ENCODE assay signal across 8 cellular contexts in the genomic region with DNA sequence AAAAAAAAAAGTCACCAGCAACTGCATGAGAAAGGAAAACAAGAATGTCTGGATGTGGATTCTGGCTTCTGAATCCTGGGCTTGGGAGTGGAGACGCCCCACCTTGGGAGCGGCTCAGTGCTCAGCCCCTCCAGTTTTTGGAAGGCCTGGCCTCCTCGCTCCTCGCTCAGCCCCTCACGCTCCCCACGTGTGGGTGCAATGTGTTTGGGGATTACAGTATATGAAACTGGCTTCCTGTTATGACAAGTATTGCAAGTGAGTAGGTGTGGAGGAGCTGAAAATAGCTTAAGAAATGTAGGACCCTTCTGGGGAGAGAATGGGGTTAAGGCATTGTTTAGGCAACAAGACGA.
A peak's percentile ranks its signal among the peaks of the same experiment; 100 is the strongest.
DNase-seq lines count a peak whose midpoint lies in the region; ATAC-seq and TF ChIP-seq lines count a peak whose summit lies in the region.

No MANE protein-coding gene starts in this region.

- no peaks in the 10 kb centered on the region for H3K27me3 ChIP-seq in HL-60 (ENCODE audit: insufficient read depth, poor library complexity, severe bottlenecking)

- H3K27me3 Mint-ChIP-seq in activated naive CD8-positive, alpha-beta T cell treated with anti-CD3 and anti-CD28 coated beads for 36 hours, result no peaks in the 10 kb centered on the region

- peak; percentile 43 for ATAC-seq in GM18858 (IDR thresholded peaks at IDR 0.05; ENCODE audit: unreplicated experiment)
- no peak for ATAC-seq in HG02623 (IDR thresholded peaks at IDR 0.05; ENCODE audit: unreplicated experiment)

- H3K9me3 Mint-ChIP-seq in activated naive CD8-positive, alpha-beta T cell treated with anti-CD3 and anti-CD28 coated beads for 36 hours, result peaks cover 14% of the 10 kb centered on the region

- no peak for TF ChIP-seq CTCF in HL-60 (IDR thresholded peaks at IDR 0.05; ENCODE audit: insufficient read depth, low read length)

- H3K4me3 Mint-ChIP-seq in activated naive CD8-positive, alpha-beta T cell treated with anti-CD3 and anti-CD28 coated beads for 36 hours, result peak overlapping the region; percentile 61

- H3K27ac Mint-ChIP-seq in activated naive CD8-positive, alpha-beta T cell treated with anti-CD3 and anti-CD28 coated beads for 36 hours, result peak overlapping the region; percentile 98

- H3K27ac ChIP-seq in HL-60 (replicated peaks), result peak overlapping the region; percentile 34; the same call in 1 of the 2 replicates

- H3K4me1 Mint-ChIP-seq in activated naive CD8-positive, alpha-beta T cell treated with anti-CD3 and anti-CD28 coated beads for 36 hours, result peaks cover 69% of the 10 kb centered on the region

- H3K36me3 Mint-ChIP-seq in activated naive CD8-positive, alpha-beta T cell treated with anti-CD3 and anti-CD28 coated beads for 36 hours, result peaks cover 62% of the 10 kb centered on the region

- no peak overlapping the region for H3K4me3 ChIP-seq in HL-60 (replicated peaks; ENCODE audit: insufficient read depth, low read length)

- no peak for DNase-seq in HL-60 (ENCODE audit: low read depth in 1 of 2, low spot score in 1 of 2)
- peak; percentile 80 for DNase-seq in activated naive CD8-positive, alpha-beta T cell treated with anti-CD3 and anti-CD28 coated beads for 36 hours
- DNase-seq in stimulated activated CD4-positive, alpha-beta T cell treated with anti-CD3 and anti-CD28 coated beads, Interleukin-4, amount 100 ng/mL, for 1 hour, result peak; percentile 75
- DNase-seq in central memory CD4-positive, alpha-beta T cell, result no peak
- DNase-seq in NCI-H1930 (lab: John Stamatoyannopoulos, UW), result no peak
- no peak for DNase-seq in HuH-7.5 (ENCODE audit: low spot score)

Comparison
In these comparisons a context has a peak if more than half of its experiments do, and no peak if none do; other contexts are left out.
1. DNase-seq: peak in activated naive CD8-positive, alpha-beta T cell treated with anti-CD3 and anti-CD28 coated beads for 36 hours (single experiment) and stimulated activated CD4-positive, alpha-beta T cell treated with anti-CD3 and anti-CD28 coated beads, Interleukin-4, amount 100 ng/mL, for 1 hour (single experiment); none in HL-60 (0 of 2), central memory CD4-positive, alpha-beta T cell (single experiment), NCI-H1930 (0 of 2) and HuH-7.5 (single experiment).